ENCODE assay signal across 1 cellular context in genomic region chr3:50268703-50269451, GRCh38.
TF ChIP-seq lines count a peak whose summit lies in the region.

SEMA3B (plus strand) TSS chr3:50269147; CDS start chr3:50269241, 94 bp downstream.

TF ChIP-seq in HepG2, 621 proteins besides CTCF, POLR2A, EP300 and RAD21 (continued from another document and continues in another):
- TF ChIP-seq ARID5B (CRISPR knock-in tag; IDR thresholded peaks at IDR 0.05) (peak; percentile 63; the same call in 1 of the 2 replicates), PRPF4 (IDR thresholded peaks at IDR 0.05; ENCODE audit: low read depth, low read length, poor library complexity, severe bottlenecking) (no peak), ATF2 (CRISPR knock-in tag; IDR thresholded peaks at IDR 0.05) (peak; percentile 53; the same call in 1 of the 2 replicates), ZC3H13 (CRISPR knock-in tag; IDR thresholded peaks at IDR 0.05) (peak; percentile 63; the same call in 1 of the 2 replicates), ZSCAN21 (CRISPR knock-in tag; IDR thresholded peaks at IDR 0.05; ENCODE audit: borderline replicate concordance) (no peak), ZNF160 (CRISPR knock-in tag; IDR thresholded peaks at IDR 0.05) (no peak), ZNF33B (CRISPR knock-in tag; IDR thresholded peaks at IDR 0.05) (no peak), ZNF589 (CRISPR knock-in tag; conservative IDR thresholded peaks at IDR 0.05) (no peak), REPIN1 (CRISPR knock-in tag; IDR thresholded peaks at IDR 0.05; ENCODE audit: borderline replicate concordance, low read depth) (0 out of 2 replicates have a peak, but pooled peaks have one; percentile 20), EHMT2 (IDR thresholded peaks at IDR 0.05; ENCODE audit: borderline replicate concordance, low read depth, low read length) (no peak), ZNF687 (CRISPR knock-in tag; IDR thresholded peaks at IDR 0.05) (peak; percentile 65), ZNF792 (CRISPR knock-in tag; IDR thresholded peaks at IDR 0.05) (peak; percentile 42), KDM4B (CRISPR knock-in tag; IDR thresholded peaks at IDR 0.05) (no peak), CENPT (CRISPR knock-in tag; IDR thresholded peaks at IDR 0.05; ENCODE audit: low read depth) (no peak), MED8 (CRISPR knock-in tag; IDR thresholded peaks at IDR 0.05; ENCODE audit: insufficient replicate concordance) (peak; percentile 72), TRAFD1 (CRISPR knock-in tag; IDR thresholded peaks at IDR 0.05; ENCODE audit: borderline replicate concordance) (peak; percentile 77; the same call in 1 of the 2 replicates), ZNF562 (CRISPR knock-in tag; IDR thresholded peaks at IDR 0.05; ENCODE audit: borderline replicate concordance) (no peak), ELF1 (CRISPR knock-in tag; IDR thresholded peaks at IDR 0.05) (0 out of 2 replicates have a peak, but pooled peaks have one; percentile 8), KAT2B (IDR thresholded peaks at IDR 0.05; ENCODE audit: borderline replicate concordance, low read depth, low read length) (no peak), HNF4G (IDR thresholded peaks at IDR 0.05; ENCODE audit: borderline replicate concordance, low read depth, low read length) (peak; percentile 76), HNF4G (CRISPR knock-in tag; IDR thresholded peaks at IDR 0.05; ENCODE audit: borderline replicate concordance, low read depth) (peak; percentile 56; the same call in 1 of the 2 replicates), STAT5B (CRISPR knock-in tag; IDR thresholded peaks at IDR 0.05) (no peak), ZNF263 (CRISPR knock-in tag; IDR thresholded peaks at IDR 0.05) (peak; percentile 87), PHF8 (CRISPR knock-in tag; IDR thresholded peaks at IDR 0.05) (peak; percentile 47; the same call in 1 of the 2 replicates), XRCC5 (optimal IDR thresholded peaks at IDR 0.05; ENCODE audit: low read length) (peak; percentile 11), DNMT3B (CRISPR knock-in tag; conservative IDR thresholded peaks at IDR 0.05) (no peak), CHD4 (IDR thresholded peaks at IDR 0.05; ENCODE audit: borderline replicate concordance, low read length) (peak; percentile 80; the same call in 1 of the 2 replicates), REST (IDR thresholded peaks at IDR 0.05; ENCODE audit: borderline replicate concordance in 1 of 2, low read depth in 1 of 2, low read length in 2 of 2) (0 out of 4 replicates have a peak, but pooled peaks of 1 of the 2 experiments have one; percentile 24), PAWR (CRISPR knock-in tag; IDR thresholded peaks at IDR 0.05; ENCODE audit: borderline replicate concordance) (no peak), ZSCAN25 (CRISPR knock-in tag; IDR thresholded peaks at IDR 0.05) (0 out of 2 replicates have a peak, but pooled peaks have one; percentile 29), ZNF552 (CRISPR knock-in tag; IDR thresholded peaks at IDR 0.05; ENCODE audit: borderline replicate concordance) (no peak), ZNF546 (CRISPR knock-in tag; conservative IDR thresholded peaks at IDR 0.05) (peak; percentile 35; the same call in 1 of the 2 replicates), ATM (IDR thresholded peaks at IDR 0.05; ENCODE audit: borderline replicate concordance) (no peak), ZSCAN20 (CRISPR knock-in tag; IDR thresholded peaks at IDR 0.05; ENCODE audit: borderline replicate concordance) (no peak), ZFP62 (CRISPR knock-in tag; IDR thresholded peaks at IDR 0.05) (no peak), ZNF124 (CRISPR knock-in tag; IDR thresholded peaks at IDR 0.05) (no peak), ZMYM2 (CRISPR knock-in tag; IDR thresholded peaks at IDR 0.05) (0 out of 2 replicates have a peak, but pooled peaks have one; percentile 33), AGO2 (optimal IDR thresholded peaks at IDR 0.05; ENCODE audit: low read depth, low read length) (peak; percentile 83), HNF4A (CRISPR knock-in tag; IDR thresholded peaks at IDR 0.05) (peak; percentile 77), ZFP91 (CRISPR knock-in tag; IDR thresholded peaks at IDR 0.05; ENCODE audit: borderline replicate concordance) (peak; percentile 32), ZNF343 (CRISPR knock-in tag; IDR thresholded peaks at IDR 0.05) (no peak), MAFF (IDR thresholded peaks at IDR 0.05; ENCODE audit: low read depth, low read length) (no peak), MYPOP (CRISPR knock-in tag; IDR thresholded peaks at IDR 0.05) (no peak), ZNF256 (CRISPR knock-in tag; conservative IDR thresholded peaks at IDR 0.05) (no peak), MED1 (CRISPR knock-in tag; IDR thresholded peaks at IDR 0.05) (peak; percentile 37; the same call in 1 of the 2 replicates), NR3C1 (CRISPR knock-in tag; IDR thresholded peaks at IDR 0.05) (no peak), NR2F6 (IDR thresholded peaks at IDR 0.05) (peak; percentile 41; the same call in 1 of the 2 replicates), NR2F6 (CRISPR knock-in tag; IDR thresholded peaks at IDR 0.05) (peak; percentile 58; the same call in 1 of the 2 replicates), ZFY (CRISPR knock-in tag; IDR thresholded peaks at IDR 0.05) (peak; percentile 40; the same call in 1 of the 2 replicates), SIX4 (CRISPR knock-in tag; IDR thresholded peaks at IDR 0.05) (peak; percentile 98), SRSF9 (IDR thresholded peaks at IDR 0.05; ENCODE audit: borderline replicate concordance, insufficient read depth, low read depth, low read length, poor library complexity, severe bottlenecking) (no peak), ATF1 (CRISPR knock-in tag; IDR thresholded peaks at IDR 0.05) (no peak), SIX1 (CRISPR knock-in tag; IDR thresholded peaks at IDR 0.05; ENCODE audit: borderline replicate concordance) (peak; percentile 97)
